Comparison of ENCODE assay signal across 23 cellular contexts in the genomic region with DNA sequence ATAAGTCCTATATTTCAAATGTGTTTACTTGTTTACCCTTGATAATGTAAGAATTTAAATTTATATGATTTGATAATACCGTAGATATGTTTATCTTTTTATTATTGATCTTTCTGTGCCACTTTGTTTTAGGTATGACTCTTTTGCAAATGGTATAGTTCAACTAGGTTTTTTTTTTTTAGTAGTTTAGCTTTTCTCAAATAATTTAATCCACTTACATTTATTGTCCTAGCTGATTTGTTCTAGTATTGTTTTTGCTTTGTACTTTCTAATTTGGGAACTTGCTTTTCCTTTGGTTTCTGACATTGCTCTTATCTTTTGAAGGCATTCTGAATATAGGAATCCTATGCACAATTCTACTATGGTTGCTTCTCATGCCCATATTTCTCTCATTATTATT.
A peak's percentile ranks its signal among the peaks of the same experiment; 100 is the strongest.
DNase-seq lines count a peak whose midpoint lies in the region; ATAC-seq, FAIRE-seq and TF ChIP-seq lines count a peak whose summit lies in the region.
"Had no signal": no experiment of that assay in that cellular context is flagged by ENCODE, and none has a peak within 500 bp of the region (broad histone marks: within the 10 kb centered on the region; RNA-seq: fewer than 3 reads in every experiment).

No MANE protein-coding gene starts in this region.

- 94% methylated on average over 1 of the region's 1 CpG for WGBS in K562 (ENCODE audit: insufficient coverage, low coverage, missing lambda C conversion rate)
- 57 to 65% methylated on average over 1 of the region's 1 CpG for WGBS in pancreas, 2 donors

- H3K9me1 ChIP-seq in K562 (ENCODE audit: control insufficient read depth, insufficient read depth, low read length), result no peaks in the 10 kb centered on the region

- FAIRE-seq in G401.6 (lab: Jason Lieb, UNC), result peak; percentile 19
- no peak for FAIRE-seq in K562 (lab: Jason Lieb, UNC)
- FAIRE-seq in frontal cortex (lab: Jason Lieb, UNC), result peak; percentile 23
- peak; percentile 72 for FAIRE-seq in pancreas (lab: Jason Lieb, UNC)
- FAIRE-seq: A549, D721Med, GM12878, GM12892, GM18507 had no signal

- intact Hi-C loops in K562 (cut with micrococcal nuclease) (loop anchor here (10.0 kb wide), 1 partner anchor 122 kb away; no protein-coding TSS in a partner anchor), pancreas (cut with DNase I) (no loop called here)

- H3K4me1 ChIP-seq in K562 (replicated peaks in 1 of 2; ENCODE audit: control insufficient read depth in 2 of 2, insufficient read depth in 2 of 2, low read length in 2 of 2) (no peaks in the 10 kb centered on the region), pancreas (peaks cover 0 to 23% (median 4%) of the 10 kb centered on the region in 3 donors)
- H3K4me1 ChIP-seq: Caco-2 had no signal

- H3K9ac ChIP-seq in K562 (ENCODE audit: insufficient read depth in 1 of 2, low read depth in 2 of 2, low read length in 2 of 2), result no peak overlapping the region
- H3K9ac ChIP-seq: BLaER1 treated with 17β-estradiol and CSF1 and Interleukin-3, amounts not matched to agents 10 nM and 100 nM had no signal

- in situ Hi-C loops in K562 (cut with MboI), result no loop called here

- H3K4me2 ChIP-seq in K562 (ENCODE audit: insufficient read depth, low read length), result no peak overlapping the region
- H3K4me2 ChIP-seq: A549; BLaER1 treated with 17β-estradiol and CSF1 and Interleukin-3, amounts not matched to agents 10 nM and 100 nM had no signal

- TF ChIP-seq POLR2A in K562 (conservative IDR thresholded peaks at IDR 0.05), result no peak

- no peaks in the 10 kb centered on the region for H3K79me2 ChIP-seq in K562 (ENCODE audit: control insufficient read depth, insufficient read depth, low read length)

- TF ChIP-seq RAD21 in K562 (CRISPR knock-in tag; conservative IDR thresholded peaks at IDR 0.05 in 1 of 2, IDR thresholded peaks at IDR 0.05 in 1 of 2), result no peak

- no peaks in the 10 kb centered on the region for H4K20me1 ChIP-seq in K562 (replicated peaks; ENCODE audit: control insufficient read depth, insufficient read depth, low read length)

- H2AFZ ChIP-seq in K562 (ENCODE audit: low read depth, low read length), result no peak overlapping the region

- no peak for TF ChIP-seq EP300 in K562 (IDR thresholded peaks at IDR 0.05; ENCODE audit: low read length)

- POLR2A ChIA-PET in K562 (lab: Yijun Ruan, JAX), result interaction anchor here (0.7 kb wide), 1 partner anchor 203 kb away, joined by 3 read pairs; no protein-coding TSS in a partner anchor

- TF ChIP-seq CTCF in K562 (IDR thresholded peaks at IDR 0.05 in 2 of 3, conservative IDR thresholded peaks at IDR 0.05 in 1 of 3; ENCODE audit: insufficient read depth in 2 of 3, low read depth in 1 of 3, low read length in 3 of 3) (no peak), pancreas (IDR thresholded peaks at IDR 0.05) (no peak)

- H3K9me3 ChIP-seq in K562 (replicated peaks; ENCODE audit: control insufficient read depth, insufficient read depth, low read depth, low read length), result no peaks in the 10 kb centered on the region
- H3K9me3 ChIP-seq in pancreas, result no peaks in the 10 kb centered on the region
- H3K9me3 ChIP-seq: A549, Caco-2 had no signal

- BruUV-seq in K562 (replicated peaks; lab: Mats Ljungman, UMichigan), result no TSS peak

- DNase-seq in K562 (ENCODE audit: extremely low read depth in 1 of 4, low spot score in 3 of 4) (no peak), frontal cortex (ENCODE audit: low spot score in 2 of 2) (no peak), pancreas (no peak), T-helper 1 cell (no peak), OCI-M1 (lab: John Stamatoyannopoulos, UW) (no peak)
- DNase-seq: 8988T; AML-193; Caco-2; Calu3; CD4-positive, alpha-beta T cell; CD8-positive, alpha-beta T cell; DMS79 treated with DMSO at 0.1 percent for 48 hours; GDM1 had no signal

- ATAC-seq in K562, result no peak
- no peak for ATAC-seq in pancreas
- no peak for ATAC-seq in GM21381 (IDR thresholded peaks at IDR 0.05; ENCODE audit: unreplicated experiment)
- no peak for ATAC-seq in HG02973 (IDR thresholded peaks at IDR 0.05; ENCODE audit: unreplicated experiment)
- ATAC-seq: A549; CD8-positive, alpha-beta T cell; GM12878 had no signal

- H3K36me3 ChIP-seq in K562 (ENCODE audit: control insufficient read depth, insufficient read depth, low read length) (no peaks in the 10 kb centered on the region), pancreas (peaks cover 0 to 4% (median 0%) of the 10 kb centered on the region in 3 donors)

- CTCF ChIA-PET in K562 (lab: Yijun Ruan, JAX; ENCODE audit: low intra/inter-chr PET ratio), result interaction anchor here (1.1 kb wide), 1 partner anchor 124 kb away, joined by 3 read pairs; no protein-coding TSS in a partner anchor

- H3K4me3 ChIP-seq in K562 (no peak overlapping the region), pancreas (no peak overlapping the region)
- H3K4me3 ChIP-seq: A549; BLaER1 treated with 17β-estradiol and CSF1 and Interleukin-3, amounts not matched to agents 10 nM and 100 nM; GM12878 had no signal

- H3K27me3 ChIP-seq in K562 (ENCODE audit: control insufficient read depth in 2 of 2, insufficient read depth in 2 of 2, low read length in 2 of 2), result no peaks in the 10 kb centered on the region
- no peaks in the 10 kb centered on the region for H3K27me3 ChIP-seq in pancreas
- H3K27me3 ChIP-seq: BLaER1 treated with 17β-estradiol and CSF1 and Interleukin-3, amounts not matched to agents 10 nM and 100 nM had no signal

- H3K27ac ChIP-seq in K562 (ENCODE audit: extremely low read depth, low read depth, low read length) (no peak overlapping the region), pancreas (no peak overlapping the region)
- H3K27ac ChIP-seq: A549; BLaER1 treated with 17β-estradiol and CSF1 and Interleukin-3, amounts not matched to agents 10 nM and 100 nM; C4-2B had no signal

TF ChIP-seq in K562, 482 proteins besides CTCF, POLR2A, EP300 and RAD21:
- TF ChIP-seq ZNF507 (tag; conservative IDR thresholded peaks at IDR 0.05) (peak; percentile 94), MXI1 (IDR thresholded peaks at IDR 0.05; ENCODE audit: low read depth, low read length) (no peak), ZNF766 (CRISPR knock-in tag; conservative IDR thresholded peaks at IDR 0.05) (no peak), ZNF354B (CRISPR knock-in tag; IDR thresholded peaks at IDR 0.05) (0 out of 2 replicates have a peak, but pooled peaks have one; percentile 35), NFIX (CRISPR knock-in tag; IDR thresholded peaks at IDR 0.05; ENCODE audit: low read depth) (no peak)
TF ChIP-seq in K562: peak in this region for 2.
